ENCODE assay signal across 15 cellular contexts in genomic region chr16:11303405-11304138, GRCh38. TPM values are rescaled to one million over a fixed set of nuclear protein-coding genes. Genes with fewer than 3 reads are reported as not detected.
DNase-seq lines count a peak whose midpoint lies in the region; ATAC-seq, FAIRE-seq and TF ChIP-seq lines count a peak whose summit lies in the region.
"Had no signal": no experiment of that assay in that cellular context is flagged by ENCODE, and none has a peak within 500 bp of the region (broad histone marks: within the 10 kb centered on the region; RNA-seq: fewer than 3 reads in every experiment).

No MANE protein-coding gene starts in this region.

- no peak overlapping the region for H3K27ac Mint-ChIP-seq in astrocyte (ENCODE audit: unreplicated experiment)
- no peak overlapping the region for H3K27ac Mint-ChIP-seq in activated naive CD8-positive, alpha-beta T cell treated with anti-CD3 and anti-CD28 coated beads, Interleukin-2, amount 50 U/mL, for 24 hours
- H3K27ac Mint-ChIP-seq: CD8-positive, alpha-beta memory T cell had no signal

- H3K79me1 ChIP-seq in trophoblast cell (ENCODE audit: low read length), result peaks cover 4% of the 10 kb centered on the region

- peaks cover 8% of the 10 kb centered on the region for H3K9me3 ChIP-seq in DOHH2 (ENCODE audit: control insufficient read depth, insufficient read depth, low read length)
- no peaks in the 10 kb centered on the region for H3K9me3 ChIP-seq in astrocyte (ENCODE audit: insufficient read depth, low read depth, low read length)
- no peaks in the 10 kb centered on the region for H3K9me3 ChIP-seq in trophoblast cell (ENCODE audit: insufficient read depth, low read depth, low read length)
- H3K9me3 ChIP-seq in gastroesophageal sphincter, result no peaks in the 10 kb centered on the region

- intact Hi-C loops in dorsolateral prefrontal cortex (cut with DNase I), result no loop called here

- no peak for FAIRE-seq in astrocyte (lab: Jason Lieb, UNC)
- FAIRE-seq: GM12892 had no signal

- H2BK12ac ChIP-seq in trophoblast cell (ENCODE audit: low read length), result peak overlapping the region; percentile 1

- H3K4me2 ChIP-seq in DOHH2 (ENCODE audit: low read length), result peak overlapping the region; percentile 15
- H3K4me2 ChIP-seq in astrocyte (ENCODE audit: low read length), result peak overlapping the region; percentile 15
- no peak overlapping the region for H3K4me2 ChIP-seq in trophoblast cell (ENCODE audit: low read length)

- no peaks in the 10 kb centered on the region for H3K27me3 ChIP-seq in DOHH2 (ENCODE audit: control insufficient read depth, low read length)
- H3K27me3 ChIP-seq in astrocyte (ENCODE audit: insufficient read depth, low read length), result no peaks in the 10 kb centered on the region
- no peaks in the 10 kb centered on the region for H3K27me3 ChIP-seq in trophoblast cell (ENCODE audit: insufficient read depth, low read length)
- no peaks in the 10 kb centered on the region for H3K27me3 ChIP-seq in dorsolateral prefrontal cortex
- no peaks in the 10 kb centered on the region for H3K27me3 ChIP-seq in gastroesophageal sphincter

- no peak overlapping the region for H3K23ac ChIP-seq in trophoblast cell (ENCODE audit: low read length)

- TF ChIP-seq CTCF in DOHH2 (IDR thresholded peaks at IDR 0.05; ENCODE audit: low read depth, low read length, poor library complexity, severe bottlenecking), result no peak
- no peak for TF ChIP-seq CTCF in astrocyte (IDR thresholded peaks at IDR 0.05; ENCODE audit: insufficient read depth, low read depth, low read length)
- no peak for TF ChIP-seq CTCF in dorsolateral prefrontal cortex (IDR thresholded peaks at IDR 0.05 in 54 of 56, conservative IDR thresholded peaks at IDR 0.05 in 2 of 56; ENCODE audit: low read depth in 1 of 56, partially characterized antibody in 56 of 56)
- no peak for TF ChIP-seq CTCF in gastroesophageal sphincter (IDR thresholded peaks at IDR 0.05)

- peak overlapping the region; percentile 21 for H4K8ac ChIP-seq in trophoblast cell (ENCODE audit: low read depth, low read length)

- H3K4me1 ChIP-seq in DOHH2 (ENCODE audit: control insufficient read depth, low read length), result peaks cover 90% of the 10 kb centered on the region
- H3K4me1 ChIP-seq in astrocyte (ENCODE audit: insufficient read depth, low read length), result no peaks in the 10 kb centered on the region
- peaks cover 8 to 9% of the 10 kb centered on the region in 2 experiments for H3K4me1 ChIP-seq in trophoblast cell (ENCODE audit: control insufficient read depth in 1 of 2, insufficient read depth in 2 of 2, low read length in 2 of 2)
- H3K4me1 ChIP-seq in gastroesophageal sphincter, result no peaks in the 10 kb centered on the region

- H4K91ac ChIP-seq in trophoblast cell (ENCODE audit: low read depth, low read length), result peak overlapping the region; percentile 31

- no peaks in the 10 kb centered on the region for H3K36me3 Mint-ChIP-seq in astrocyte (ENCODE audit: low read depth, unreplicated experiment)
- no peaks in the 10 kb centered on the region for H3K36me3 Mint-ChIP-seq in activated naive CD8-positive, alpha-beta T cell treated with anti-CD3 and anti-CD28 coated beads, Interleukin-2, amount 50 U/mL, for 24 hours (ENCODE audit: low read depth)

- no peaks in the 10 kb centered on the region for H3K36me3 ChIP-seq in DOHH2 (ENCODE audit: control insufficient read depth, low read length)
- H3K36me3 ChIP-seq in astrocyte (ENCODE audit: insufficient read depth, low read length), result no peaks in the 10 kb centered on the region
- H3K36me3 ChIP-seq in trophoblast cell (ENCODE audit: control insufficient read depth in 1 of 2, insufficient read depth in 2 of 2, low read length in 2 of 2), result no peaks in the 10 kb centered on the region
- H3K36me3 ChIP-seq in gastroesophageal sphincter, result no peaks in the 10 kb centered on the region

- H4K12ac ChIP-seq in trophoblast cell (ENCODE audit: low read depth, low read length), result no peak overlapping the region

- peaks cover 18% of the 10 kb centered on the region for H3K4me1 Mint-ChIP-seq in astrocyte (ENCODE audit: low read depth, unreplicated experiment)
- peaks cover 17% of the 10 kb centered on the region for H3K4me1 Mint-ChIP-seq in activated naive CD8-positive, alpha-beta T cell treated with anti-CD3 and anti-CD28 coated beads, Interleukin-2, amount 50 U/mL, for 24 hours

- H4K20me1 ChIP-seq in DOHH2 (ENCODE audit: control insufficient read depth, insufficient read depth, low read depth, low read length) (no peaks in the 10 kb centered on the region), astrocyte (ENCODE audit: insufficient read depth, low read length) (no peaks in the 10 kb centered on the region)

- no peaks in the 10 kb centered on the region for H3K27me3 Mint-ChIP-seq in astrocyte (ENCODE audit: low read depth, unreplicated experiment)
- H3K27me3 Mint-ChIP-seq in activated naive CD8-positive, alpha-beta T cell treated with anti-CD3 and anti-CD28 coated beads, Interleukin-2, amount 50 U/mL, for 24 hours, result peaks cover under 1% of the 10 kb centered on the region

- no peak overlapping the region for H3K4ac ChIP-seq in trophoblast cell (ENCODE audit: low read depth, low read length)

- ATAC-seq in gastroesophageal sphincter, result no peak
- no peak for ATAC-seq in activated naive CD8-positive, alpha-beta T cell treated with anti-CD3 and anti-CD28 coated beads, Interleukin-2, amount 50 U/mL, for 24 hours

- TF ChIP-seq POLR2A in gastroesophageal sphincter (IDR thresholded peaks at IDR 0.05), result no peak

- peak overlapping the region; percentile 0 for H2BK120ac ChIP-seq in trophoblast cell (ENCODE audit: insufficient read depth, low read length, poor library complexity)

- no peak overlapping the region for H3K14ac ChIP-seq in trophoblast cell (ENCODE audit: low read length)

- WGBS in trophoblast cell (ENCODE audit: extremely low coverage, insufficient coverage, insufficient read length), result no CpG with 5 or more reads among the region's 18 CpGs
- 56 to 58% methylated on average over 11 to 15 of the region's 18 CpGs for WGBS in gastroesophageal sphincter (ENCODE audit: low coverage in 1 of 2), 2 donors

- TF ChIP-seq EP300 in gastroesophageal sphincter (IDR thresholded peaks at IDR 0.05), result no peak

- peaks cover 2% of the 10 kb centered on the region for H3K9me3 Mint-ChIP-seq in astrocyte (ENCODE audit: unreplicated experiment)
- H3K9me3 Mint-ChIP-seq in activated naive CD8-positive, alpha-beta T cell treated with anti-CD3 and anti-CD28 coated beads, Interleukin-2, amount 50 U/mL, for 24 hours, result no peaks in the 10 kb centered on the region
- H3K9me3 Mint-ChIP-seq: CD8-positive, alpha-beta memory T cell had no signal

- H3F3A ChIP-seq in DOHH2 (ENCODE audit: control insufficient read depth, insufficient read depth), result peaks cover 21% of the 10 kb centered on the region

- DNase-seq in NCI-H2171 treated with DMSO at 0.1 percent for 48 hours (lab: John Stamatoyannopoulos, UW) (peak; percentile 86), astrocyte (ENCODE audit: low read depth) (no peak), trophoblast cell (peak; percentile 85 to 96), dorsolateral prefrontal cortex (no peak)
- no peak for DNase-seq in activated effector memory CD4-positive, alpha-beta T cell treated with Interleukin-2 at 50 U/mL for 16 hours
- DNase-seq in activated naive CD8-positive, alpha-beta T cell treated with anti-CD3 and anti-CD28 coated beads, Interleukin-2, amount 50 U/mL, for 24 hours, result no peak
- DNase-seq: CD8-positive, alpha-beta memory T cell; H7; KG1; T-helper 2 cell had no signal

- H3K79me2 ChIP-seq in DOHH2 (ENCODE audit: control insufficient read depth, low read length) (no peaks in the 10 kb centered on the region), astrocyte (ENCODE audit: insufficient read depth, low read length) (no peaks in the 10 kb centered on the region), trophoblast cell (ENCODE audit: control insufficient read depth, insufficient read depth, low read length, poor library complexity) (no peaks in the 10 kb centered on the region)

- H3K9ac ChIP-seq in astrocyte (ENCODE audit: low read length), result no peak overlapping the region
- H3K9ac ChIP-seq in trophoblast cell (ENCODE audit: low read length), result no peak overlapping the region

- H3K18ac ChIP-seq in trophoblast cell (ENCODE audit: low read length), result no peak overlapping the region

- no peak overlapping the region for H3K4me3 ChIP-seq in DOHH2 (ENCODE audit: low read length)
- no peak overlapping the region for H3K4me3 ChIP-seq in astrocyte (ENCODE audit: insufficient read depth, low read depth, low read length)
- no peak overlapping the region for H3K4me3 ChIP-seq in trophoblast cell (ENCODE audit: low read depth, low read length)
- no peak overlapping the region for H3K4me3 ChIP-seq in dorsolateral prefrontal cortex
- H3K4me3 ChIP-seq in gastroesophageal sphincter, result no peak overlapping the region
- H3K4me3 ChIP-seq: skin epidermis had no signal

- no peak overlapping the region for H3K4me3 Mint-ChIP-seq in astrocyte (ENCODE audit: unreplicated experiment)
- no peak overlapping the region for H3K4me3 Mint-ChIP-seq in activated naive CD8-positive, alpha-beta T cell treated with anti-CD3 and anti-CD28 coated beads, Interleukin-2, amount 50 U/mL, for 24 hours
- H3K4me3 Mint-ChIP-seq: CD8-positive, alpha-beta memory T cell had no signal

- H2AFZ ChIP-seq in astrocyte (ENCODE audit: low read depth, low read length) (no peak overlapping the region), trophoblast cell (ENCODE audit: insufficient read depth, low read length, poor library complexity) (no peak overlapping the region)

- H3K27ac ChIP-seq in DOHH2 (ENCODE audit: low read depth, low read length) (no peak overlapping the region; the same call in 1 of the 2 replicates), astrocyte (ENCODE audit: low read depth, low read length) (no peak overlapping the region), trophoblast cell (ENCODE audit: low read depth, low read length) (no peak overlapping the region), dorsolateral prefrontal cortex (no peak overlapping the region), gastroesophageal sphincter (no peak overlapping the region)

- no peak overlapping the region for H2AK5ac ChIP-seq in trophoblast cell (ENCODE audit: low read length)

- H3K9me2 ChIP-seq in DOHH2 (replicated peaks; ENCODE audit: control insufficient read depth, low read length), result no peaks in the 10 kb centered on the region

- no peak overlapping the region for H2BK5ac ChIP-seq in trophoblast cell (ENCODE audit: low read depth, low read length, poor library complexity)

RNA-seq across cellular contexts. Expression of gene PRM1, which starts 22.4 kb away (rescaled TPM):
- not detected in 2 replicates for total RNA-seq in astrocyte
- not detected in 2 replicates for polyA plus RNA-seq in trophoblast cell (2013)
- total RNA-seq in dorsolateral prefrontal cortex, result not detected
- not detected for total RNA-seq in gastroesophageal sphincter
- total RNA-seq: CD8-positive, alpha-beta memory T cell; H7; myocyte had no signal
- polyA plus RNA-seq: CD8-positive, alpha-beta memory T cell had no signal

RNA-seq across cellular contexts. Expression of gene PRM2, which starts 27.3 kb away (rescaled TPM):
- total RNA-seq in astrocyte (not detected in 2 replicates), dorsolateral prefrontal cortex (not detected), gastroesophageal sphincter (not detected)
- polyA plus RNA-seq in trophoblast cell (2013), result not detected in 2 replicates
- total RNA-seq: CD8-positive, alpha-beta memory T cell; H7; myocyte had no signal
- polyA plus RNA-seq: CD8-positive, alpha-beta memory T cell had no signal

RNA-seq across cellular contexts. Expression of gene PRM3, which starts 30.1 kb away (rescaled TPM):
- total RNA-seq in astrocyte (not detected in 2 replicates), dorsolateral prefrontal cortex (not detected), gastroesophageal sphincter (not detected)
- polyA plus RNA-seq in trophoblast cell (2013), result not detected in 2 replicates
- total RNA-seq: CD8-positive, alpha-beta memory T cell; H7; myocyte had no signal
- polyA plus RNA-seq: CD8-positive, alpha-beta memory T cell had no signal

RNA-seq across cellular contexts. Expression of gene TNP2, which starts 34.4 kb away (rescaled TPM):
- not detected in 2 replicates for total RNA-seq in astrocyte
- not detected in 2 replicates for polyA plus RNA-seq in trophoblast cell (2013)
- total RNA-seq in dorsolateral prefrontal cortex, result not detected
- total RNA-seq in gastroesophageal sphincter, result not detected
- total RNA-seq: CD8-positive, alpha-beta memory T cell; H7; myocyte had no signal
- polyA plus RNA-seq: CD8-positive, alpha-beta memory T cell had no signal

RNA-seq across cellular contexts. Expression of gene RMI2, which starts 41.7 kb away (rescaled TPM):
- total RNA-seq in astrocyte, result 6.9 and 7.8 TPM in 2 replicates
- 22.5 and 22.8 TPM in 2 replicates for polyA plus RNA-seq in trophoblast cell (2013)
- total RNA-seq in dorsolateral prefrontal cortex, result 1 to 10 TPM in 113 of 120 experiments, under 1 TPM in 7; 0.69 to 7.9 (median 3.0) TPM
- 1 to 10 TPM in 3 of 4 donors, under 1 TPM in 1; 0.31 to 1.8 (median 1.4) TPM for total RNA-seq in gastroesophageal sphincter

Comparison
In these comparisons a context has a peak if more than half of its experiments do, and no peak if none do; other contexts are left out.
1. DNase-seq: peak in NCI-H2171 treated with DMSO at 0.1 percent for 48 hours (single experiment) and trophoblast cell (2 of 2); none in astrocyte (single experiment), dorsolateral prefrontal cortex (0 of 10), activated effector memory CD4-positive, alpha-beta T cell treated with Interleukin-2 at 50 U/mL for 16 hours (single experiment) and activated naive CD8-positive, alpha-beta T cell treated with anti-CD3 and anti-CD28 coated beads, Interleukin-2, amount 50 U/mL, for 24 hours (single experiment).